In the genomic region with DNA sequence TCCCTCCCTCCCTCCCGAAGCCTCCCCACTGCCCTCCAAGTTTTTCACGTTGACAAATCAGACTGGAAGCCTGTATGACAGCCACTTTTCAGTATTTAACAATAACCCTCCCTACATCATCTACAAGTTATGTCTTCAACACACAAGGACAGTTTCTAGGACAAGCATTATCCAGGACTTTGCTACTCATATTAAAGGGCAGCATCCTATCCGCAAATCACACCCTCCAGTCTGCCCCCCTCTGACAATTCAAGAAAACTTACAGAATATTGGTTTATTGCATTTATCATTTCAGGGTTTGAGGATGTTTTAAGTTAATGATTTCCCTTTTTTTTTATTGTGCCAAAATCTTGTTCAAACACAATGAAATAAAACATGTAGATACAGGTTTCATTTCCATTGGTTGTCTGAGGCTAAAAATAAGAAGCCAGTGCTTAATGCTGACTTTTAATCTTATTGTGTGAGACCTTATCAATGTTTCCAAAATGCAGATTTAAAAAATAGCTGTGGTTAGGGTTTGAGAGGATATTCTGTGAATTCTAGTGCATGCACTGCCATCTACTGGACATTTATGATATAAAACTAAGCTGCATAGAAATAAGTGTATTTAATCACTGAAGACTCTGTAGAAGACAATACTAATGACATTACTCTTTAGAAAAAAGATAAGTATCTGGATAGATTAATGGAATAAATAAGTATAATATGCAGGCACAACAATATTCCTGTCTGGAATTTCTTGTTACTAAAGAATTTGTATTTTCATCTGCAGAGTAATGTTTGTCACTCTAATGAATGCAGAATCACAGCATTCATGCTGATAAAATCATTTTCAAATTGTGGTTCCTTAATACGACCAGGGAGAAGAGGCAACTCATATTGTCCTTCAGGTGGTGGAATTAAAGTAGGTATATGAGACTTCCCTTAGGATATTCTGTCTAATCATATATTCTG, we compare ENCODE assay signal across 8 cellular contexts.
DNase-seq lines count a peak whose midpoint lies in the region; ATAC-seq, FAIRE-seq and TF ChIP-seq lines count a peak whose summit lies in the region.

No MANE protein-coding gene starts in this region.

- no peak overlapping the region for H3K4me3 ChIP-seq in endodermal cell (ENCODE audit: low read length)

- H3K27me3 Mint-ChIP-seq in endodermal cell (ENCODE audit: insufficient read depth), result no peaks in the 10 kb centered on the region

- peaks cover 9% of the 10 kb centered on the region for H3K4me1 Mint-ChIP-seq in endodermal cell

- no peaks in the 10 kb centered on the region for H3K9me3 Mint-ChIP-seq in endodermal cell

- no peaks in the 10 kb centered on the region for H3K27me3 ChIP-seq in endodermal cell (ENCODE audit: control insufficient read depth, insufficient read depth, low read length, poor library complexity, severe bottlenecking)

- intact Hi-C loops in posterior cingulate gyrus (cut with DNase I), result loop anchor here (1.0 to 5.0 kb wide), 3 partner anchors 62 to 417 kb away; partner anchors contain the start of gene CAV1

- peak; percentile 86 for TF ChIP-seq CTCF in endodermal cell (conservative IDR thresholded peaks at IDR 0.05)

- no peak overlapping the region for H3K9ac ChIP-seq in endodermal cell (ENCODE audit: extremely low read depth, low read length, poor library complexity, severe bottlenecking)

- no peak overlapping the region for H3K27ac Mint-ChIP-seq in endodermal cell

- H3K27ac ChIP-seq in endodermal cell (ENCODE audit: low read depth, low read length), result no peak overlapping the region

- H3K9me3 ChIP-seq in endodermal cell (ENCODE audit: control insufficient read depth, low read length), result no peaks in the 10 kb centered on the region

- no peak for ATAC-seq in HG02938 (IDR thresholded peaks at IDR 0.05; ENCODE audit: unreplicated experiment)

- peak; percentile 72 for DNase-seq in A172 (ENCODE audit: low spot score)
- peak; percentile 40 for DNase-seq in GM03348 (ENCODE audit: low spot score)
- peak; percentile 18 for DNase-seq in HTR-8/SVneo (ENCODE audit: insufficient read length, low spot score)
- peak; percentile 70 for DNase-seq in RPMI7951 (ENCODE audit: low read depth)
- no peak for DNase-seq in endodermal cell
- peak; percentile 86 for DNase-seq in myocyte (ENCODE audit: low read depth)
- DNase-seq in posterior cingulate gyrus, result no peak

- no peaks in the 10 kb centered on the region for H3K36me3 ChIP-seq in endodermal cell (ENCODE audit: control insufficient read depth, insufficient read depth, low read length)

- H3K36me3 Mint-ChIP-seq in endodermal cell (ENCODE audit: low read depth), result no peaks in the 10 kb centered on the region

- no peaks in the 10 kb centered on the region for H3K4me1 ChIP-seq in endodermal cell (ENCODE audit: control insufficient read depth, insufficient read depth, low read length)

- no peak overlapping the region for H3K4me3 Mint-ChIP-seq in endodermal cell

- WGBS in endodermal cell (ENCODE audit: insufficient coverage in 1 of 2, insufficient read length in 1 of 2), 2 experiments, result 36 to 60% methylated on average over 1 to 4 of the region's 4 CpGs

- no peak for FAIRE-seq in HTR-8/SVneo (lab: Jason Lieb, UNC)

Comparison
In these comparisons a context has a peak if more than half of its experiments do, and no peak if none do; other contexts are left out.
1. DNase-seq: peak in A172 (single experiment), GM03348 (single experiment), HTR-8/SVneo (single experiment), RPMI7951 (single experiment) and myocyte (single experiment); none in endodermal cell (single experiment) and posterior cingulate gyrus (0 of 10).